8 cellular contexts compared by ENCODE assay signal in the genomic region with DNA sequence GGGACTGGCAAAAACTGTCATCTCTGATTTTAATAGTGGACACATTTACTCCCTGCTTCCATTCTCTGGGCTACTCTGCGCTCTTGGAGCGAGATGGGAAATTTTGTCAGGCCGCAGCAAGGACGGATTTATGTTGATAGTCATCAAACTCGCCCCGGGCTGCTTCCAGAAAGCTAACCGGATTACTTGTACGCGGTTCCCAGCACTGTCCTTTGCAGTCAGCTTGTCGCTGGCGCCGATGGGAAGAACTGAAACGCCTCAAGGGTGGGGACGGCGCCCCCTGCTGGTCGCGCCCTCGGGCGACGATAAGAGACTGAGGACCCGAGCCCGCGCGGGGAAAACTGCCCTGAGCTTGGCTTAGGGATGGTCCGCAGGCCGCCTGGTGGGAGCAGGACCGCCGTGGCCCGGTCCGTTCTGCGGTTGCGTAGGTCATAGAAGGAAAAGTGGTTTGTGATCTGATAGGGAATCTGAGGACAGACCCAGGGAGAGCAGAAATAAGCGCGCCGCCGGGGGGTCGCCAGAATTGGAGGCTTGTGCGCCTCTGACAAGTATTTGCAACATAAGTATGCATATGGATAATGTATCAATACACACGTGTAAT. TPM values are rescaled to one million over a fixed set of nuclear protein-coding genes. Genes with fewer than 3 reads are reported as not detected.
DNase-seq lines count a peak whose midpoint lies in the region; ATAC-seq, FAIRE-seq and TF ChIP-seq lines count a peak whose summit lies in the region.

No MANE protein-coding gene starts in this region.

- H3K4me3 Mint-ChIP-seq in brain: no peak overlapping the region

- H3K27me3 ChIP-seq in iPS-15b (ENCODE audit: control insufficient read depth, insufficient read depth, low read length): no peaks in the 10 kb centered on the region
- peaks cover 23 to 30% (median 29%) of the 10 kb centered on the region in 3 donors for H3K27me3 ChIP-seq in gastrocnemius medialis

- peak overlapping the region; percentile 86 to 93 (median 90) for H3K27ac ChIP-seq in gastrocnemius medialis

- DNase-seq in NCI-H2081 treated with DMSO at 0.1 percent for 48 hours (lab: John Stamatoyannopoulos, UW): peak; percentile 61
- DNase-seq in gastrocnemius medialis: peak; percentile 82 to 89

- H3K4me3 ChIP-seq in iPS-15b (ENCODE audit: low read depth, low read length) (peak overlapping the region; percentile 99), gastrocnemius medialis (peak overlapping the region; percentile 82 to 97 (median 90))

- TF ChIP-seq POLR2A in GM18505 (IDR thresholded peaks at IDR 0.05; ENCODE audit: borderline replicate concordance, extremely low read depth, insufficient read depth, insufficient read length) (no peak), gastrocnemius medialis (IDR thresholded peaks at IDR 0.05) (no peak)

- peaks cover 14% of the 10 kb centered on the region for H3K36me3 Mint-ChIP-seq in brain

- in situ Hi-C loops in gastrocnemius medialis (cut with MboI; ENCODE audit: low sequenced_read_pairs in 4 of 4): loop anchor here in 3 of 4 donors (5.0 to 10.0 kb wide), 4 partner anchors 251 to 421 kb away; no protein-coding TSS in a partner anchor

- peaks cover 5% of the 10 kb centered on the region for H3K4me1 ChIP-seq in iPS-15b (ENCODE audit: control insufficient read depth, insufficient read depth, low read length)
- peaks cover 11 to 19% of the 10 kb centered on the region in 2 donors for H3K4me1 ChIP-seq in gastrocnemius medialis

- H3K9me3 Mint-ChIP-seq in brain: peaks cover 0 to 11% (median 3%) of the 10 kb centered on the region in 5 experiments

- no peak overlapping the region for H3K9ac ChIP-seq in iPS-15b (ENCODE audit: low read depth, low read length)

- intact Hi-C loops in gastrocnemius medialis (cut with DNase I; ENCODE audit: low total_unique reads): loop anchor here (1.0 to 10.0 kb wide), 9 partner anchors 23 to 537 kb away; a partner anchor contains a TSS

- no peaks in the 10 kb centered on the region for H3K9me3 ChIP-seq in iPS-15b (ENCODE audit: control insufficient read depth, insufficient read depth, low read length)
- no peaks in the 10 kb centered on the region for H3K9me3 ChIP-seq in gastrocnemius medialis

- H3K4me1 Mint-ChIP-seq in brain: peaks cover 15% of the 10 kb centered on the region

- peak; percentile 42 for FAIRE-seq in TTC549 (lab: Jason Lieb, UNC)

- no peak overlapping the region for H3K27ac Mint-ChIP-seq in brain

- peak; percentile 93 to 96 for TF ChIP-seq CTCF in brain (conservative IDR thresholded peaks at IDR 0.05)
- peak; percentile 91 to 98 (median 96) for TF ChIP-seq CTCF in gastrocnemius medialis (IDR thresholded peaks at IDR 0.05 in 4 of 5, conservative IDR thresholded peaks at IDR 0.05 in 1 of 5)

- H3K36me3 ChIP-seq in iPS-15b (ENCODE audit: control insufficient read depth, insufficient read depth, low read length) (peaks cover 12% of the 10 kb centered on the region), gastrocnemius medialis (peaks cover 0 to 26% of the 10 kb centered on the region in 2 donors)

- ATAC-seq in GM18505 (IDR thresholded peaks at IDR 0.05; ENCODE audit: unreplicated experiment) (peak; percentile 66), HG03025 (IDR thresholded peaks at IDR 0.05; ENCODE audit: low FRiP score, unreplicated experiment) (peak; percentile 47), gastrocnemius medialis (peak; percentile 77 to 83), GM18870 (IDR thresholded peaks at IDR 0.05; ENCODE audit: unreplicated experiment) (no peak)

- peaks cover 41% of the 10 kb centered on the region for H3K27me3 Mint-ChIP-seq in brain

RNA-seq across cellular contexts. Expression of a gene that starts 1.0 kb away (rescaled TPM):
- polyA plus RNA-seq in brain (ENCODE audit: insufficient read depth, low read depth, low replicate concordance): 16.0 TPM
- 10 to 100 TPM in 1 of 4 donors, 1 to 10 TPM in 3; 7.1 to 13.2 (median 9.5) TPM for total RNA-seq in gastrocnemius medialis

RNA-seq across cellular contexts. Expression of a gene that starts 57.6 kb away (rescaled TPM):
- 70.0 TPM for polyA plus RNA-seq in brain (ENCODE audit: insufficient read depth, low read depth, low replicate concordance)
- 10 to 100 TPM; 20.1 to 58.7 (median 28.4) TPM for total RNA-seq in gastrocnemius medialis
